8 cellular contexts compared by ENCODE assay signal in genomic region chr20:43457640-43458421, GRCh38. TPM values are rescaled to one million over a fixed set of nuclear protein-coding genes. Genes with fewer than 3 reads are reported as not detected.
DNase-seq lines count a peak whose midpoint lies in the region; TF ChIP-seq lines count a peak whose summit lies in the region.

TSS of gene SRSF6 (plus strand) at chr20:43457896. CDS start at chr20:43458034, 138 bp downstream.

- no peaks in the 10 kb centered on the region for H3K9me3 Mint-ChIP-seq in neural crest cell

- 0 to 1% (median 0%) methylated on average over 26 to 101 of the region's 101 CpGs for WGBS in stomach, 5 donors

- peak within 1 kb of the TSS; percentile 99 to 100 (median 100) for H3K27ac ChIP-seq in stomach

- peaks cover 0 to 7% (median 0%) of the 10 kb centered on the region in 3 donors for H3K27me3 ChIP-seq in stomach

- peak; percentile 97 for TF ChIP-seq POLR2A in Raji (IDR thresholded peaks at IDR 0.05; ENCODE audit: insufficient read depth, low read depth, low read length)
- peak in 2 of 4 donors; percentile 79 to 95 for TF ChIP-seq POLR2A in stomach (IDR thresholded peaks at IDR 0.05)

- H3K4me3 Mint-ChIP-seq in neural crest cell, result peak within 1 kb of the TSS; percentile 95

- peak within 1 kb of the TSS; percentile 93 to 99 (median 96) for H3K4me3 ChIP-seq in stomach

- no peaks in the 10 kb centered on the region for H3K9me3 ChIP-seq in stomach

- H3K27ac Mint-ChIP-seq in neural crest cell (ENCODE audit: unreplicated experiment), result peak within 1 kb of the TSS; percentile 99

- peaks cover 29 to 40% (median 39%) of the 10 kb centered on the region in 4 donors for H3K36me3 ChIP-seq in stomach

- peaks cover 13 to 49% (median 38%) of the 10 kb centered on the region in 4 donors for H3K4me1 ChIP-seq in stomach

- peak; percentile 96 for DNase-seq in ELF-1 (ENCODE audit: low read depth, low spot score)
- peak; percentile 94 for DNase-seq in GOT3 (lab: John Stamatoyannopoulos, UW)
- DNase-seq in LHCN-M2 (ENCODE audit: low read depth), result peak; percentile 88
- DNase-seq in activated effector memory CD4-positive, alpha-beta T cell treated with anti-CD3 and anti-CD28 coated beads, Interleukin-2, amount 50 U/mL, for 16 hours, result peak; percentile 97
- DNase-seq in fibroblast of the conjunctiva (ENCODE audit: low read depth), result peak; percentile 77
- DNase-seq in neural crest cell (ENCODE audit: low read depth, low spot score), result peak; percentile 90
- peak; percentile 97 for DNase-seq in stomach

- H3K4me1 Mint-ChIP-seq in neural crest cell, result peaks cover 43% of the 10 kb centered on the region

- peaks cover 15% of the 10 kb centered on the region for H3K27me3 Mint-ChIP-seq in neural crest cell (ENCODE audit: low read depth)

- no peak for TF ChIP-seq EP300 in stomach (IDR thresholded peaks at IDR 0.05)

- TF ChIP-seq CTCF in neural crest cell (conservative IDR thresholded peaks at IDR 0.05) (no peak), stomach (IDR thresholded peaks at IDR 0.05) (no peak)

- H3K36me3 Mint-ChIP-seq in neural crest cell (ENCODE audit: low read depth), result peaks cover 31% of the 10 kb centered on the region

- intact Hi-C loops in stomach (cut with DNase I; ENCODE audit: low total_unique reads), result no loop called here

RNA-seq across cellular contexts. Expression of gene SRSF6, which starts in this region (rescaled TPM):
- total RNA-seq in LHCN-M2 (2014; rRNA removed), result 51.0 and 64.8 TPM in 2 replicates
- 59.6 TPM for polyA plus RNA-seq in LHCN-M2 (2012)
- total RNA-seq in neural crest cell, result 278 and 284 TPM in 2 replicates
- 100 to 1,000 TPM in 1 of 5 donors, 10 to 100 TPM in 4; 22.8 to 109 (median 71.0) TPM for total RNA-seq in stomach
- 10 to 100 TPM; 38.7 to 72.1 (median 46.7) TPM for polyA plus RNA-seq in stomach

Comparison
In these comparisons a context has a peak if more than half of its experiments do, and no peak if none do; other contexts are left out.
1. Peak in every context shown above with its lines: DNase-seq, H3K4me3 ChIP-seq and H3K27ac ChIP-seq.